23 cellular contexts compared by ENCODE assay signal in genomic region chr10:116118851-116119250, GRCh38.
"Had no signal": no experiment of that assay in that cellular context is flagged by ENCODE, and none has a peak within 500 bp of the region (broad histone marks: within the 10 kb centered on the region; RNA-seq: fewer than 3 reads in every experiment).

No MANE protein-coding gene starts in this region.

- H3K9me3 ChIP-seq: esophagus squamous epithelium, ovary, psoas muscle, testis, tibial artery, uterus had no signal

- H3K36me3 ChIP-seq: esophagus squamous epithelium, ovary, spleen, tibial artery, uterus had no signal

- H3K4me3 ChIP-seq: esophagus squamous epithelium, hepatocyte, lung, ovary, psoas muscle, skin epidermis, spleen, testis, tibial artery, uterus had no signal

- ATAC-seq: effector memory CD8-positive, alpha-beta T cell; naive thymus-derived CD4-positive, alpha-beta T cell; stimulated activated memory B cell treated with anti-CD40 and anti-IgM and Interleukin-4, amounts not matched to agents 10 μg/mL and 1 μg/mL and 100 μg/mL, for 72 hours; stimulated activated naive CD8-positive, alpha-beta T cell treated with anti-CD3 and anti-CD28 coated beads, Interleukin-15, Interleukin-2, amounts not matched to agents 100 U/mL and 50 U/mL, for 24 hours had no signal

- DNase-seq: cerebellar nuclear complex; cortex of kidney; effector memory CD8-positive, alpha-beta T cell; erythroblast; esophagus squamous epithelium; kidney; midbrain; naive thymus-derived CD4-positive, alpha-beta T cell; occipital lobe; ovary; posterior cingulate gyrus; psoas muscle; spleen; stimulated activated CD4-positive, alpha-beta T cell treated with anti-CD3 and anti-CD28 coated beads, Interleukin-4, amount 100 ng/mL, for 4 hours; stimulated activated naive CD8-positive, alpha-beta T cell treated with anti-CD3 and anti-CD28 coated beads, Interleukin-15, Interleukin-2, amounts not matched to agents 100 U/mL and 50 U/mL, for 24 hours; substantia nigra; testis; tibial artery; uterus had no signal

- H3K27ac ChIP-seq: esophagus squamous epithelium, hepatocyte, ovary, psoas muscle, skin epidermis, spleen, testis, tibial artery, uterus had no signal

- H3K4me2 ChIP-seq: hepatocyte had no signal

- H3K27me3 ChIP-seq: esophagus squamous epithelium, hepatocyte, ovary, spleen, testis, tibial artery, uterus had no signal

- H3K4me1 ChIP-seq: esophagus squamous epithelium, psoas muscle, spleen, testis, tibial artery, uterus had no signal

- H2AFZ ChIP-seq: hepatocyte had no signal
